Comparison of ENCODE assay signal across 2 cellular contexts in the genomic region with DNA sequence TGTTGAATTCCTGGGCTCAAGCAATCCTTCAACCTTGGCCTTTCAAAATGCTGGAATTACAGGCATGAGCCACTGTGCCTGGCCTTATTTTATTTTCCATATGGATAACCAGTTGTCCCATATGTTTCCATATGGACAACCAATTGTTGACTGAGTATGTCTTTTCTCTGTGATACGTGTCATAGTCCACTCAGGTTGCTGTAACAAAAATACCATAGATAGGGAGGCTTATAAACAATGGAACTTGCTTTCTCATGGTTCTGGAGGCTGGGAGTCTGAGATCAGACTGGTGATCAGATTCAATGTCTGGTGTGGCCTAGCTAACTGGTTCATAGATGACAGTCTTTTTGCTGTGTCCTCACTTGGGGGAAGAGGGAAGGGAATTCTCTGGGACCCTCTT.
TF ChIP-seq lines count a peak whose summit lies in the region.

No MANE protein-coding gene starts in this region.

TF ChIP-seq in HepG2, 621 proteins besides CTCF, POLR2A, EP300 and RAD21:
- peak; percentile 92 for TF ChIP-seq ZNF12 (CRISPR knock-in tag; IDR thresholded peaks at IDR 0.05)
- 0 out of 2 replicates have a peak, but pooled peaks have one; percentile 84 for TF ChIP-seq ZNF264 (CRISPR knock-in tag; IDR thresholded peaks at IDR 0.05)
- TF ChIP-seq ZNF326 (CRISPR knock-in tag; IDR thresholded peaks at IDR 0.05; ENCODE audit: borderline replicate concordance), result no peak

TF ChIP-seq in WTC11, 78 proteins besides CTCF, POLR2A, EP300 and RAD21:
- TF ChIP-seq ZNF317 (CRISPR knock-in tag; IDR thresholded peaks at IDR 0.05; ENCODE audit: borderline replicate concordance, low read depth), result no peak
- TF ChIP-seq GABPB1 (CRISPR knock-in tag; IDR thresholded peaks at IDR 0.05), result no peak
- no peak for TF ChIP-seq ZNF138 (CRISPR knock-in tag; conservative IDR thresholded peaks at IDR 0.05)
- TF ChIP-seq IRF2 (CRISPR knock-in tag; IDR thresholded peaks at IDR 0.05; ENCODE audit: borderline replicate concordance, low read depth), result no peak
- TF ChIP-seq, protein P1, sequence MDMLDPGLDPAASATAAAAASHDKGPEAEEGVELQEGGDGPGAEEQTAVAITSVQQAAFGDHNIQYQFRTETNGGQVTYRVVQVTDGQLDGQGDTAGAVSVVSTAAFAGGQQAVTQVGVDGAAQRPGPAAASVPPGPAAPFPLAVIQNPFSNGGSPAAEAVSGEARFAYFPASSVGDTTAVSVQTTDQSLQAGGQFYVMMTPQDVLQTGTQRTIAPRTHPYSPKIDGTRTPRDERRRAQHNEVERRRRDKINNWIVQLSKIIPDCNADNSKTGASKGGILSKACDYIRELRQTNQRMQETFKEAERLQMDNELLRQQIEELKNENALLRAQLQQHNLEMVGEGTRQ (CRISPR knock-in tag; IDR thresholded peaks at IDR 0.05), result no peak
- no peak for TF ChIP-seq SP1 (CRISPR knock-in tag; conservative IDR thresholded peaks at IDR 0.05)
- no peak for TF ChIP-seq JUN (CRISPR knock-in tag; IDR thresholded peaks at IDR 0.05)
- TF ChIP-seq, protein P2, sequence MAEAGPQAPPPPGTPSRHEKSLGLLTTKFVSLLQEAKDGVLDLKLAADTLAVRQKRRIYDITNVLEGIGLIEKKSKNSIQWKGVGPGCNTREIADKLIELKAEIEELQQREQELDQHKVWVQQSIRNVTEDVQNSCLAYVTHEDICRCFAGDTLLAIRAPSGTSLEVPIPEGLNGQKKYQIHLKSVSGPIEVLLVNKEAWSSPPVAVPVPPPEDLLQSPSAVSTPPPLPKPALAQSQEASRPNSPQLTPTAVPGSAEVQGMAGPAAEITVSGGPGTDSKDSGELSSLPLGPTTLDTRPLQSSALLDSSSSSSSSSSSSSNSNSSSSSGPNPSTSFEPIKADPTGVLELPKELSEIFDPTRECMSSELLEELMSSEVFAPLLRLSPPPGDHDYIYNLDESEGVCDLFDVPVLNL (CRISPR knock-in tag; IDR thresholded peaks at IDR 0.05; ENCODE audit: borderline replicate concordance, low read depth), result no peak
